ENCODE assay signal across 8 cellular contexts in genomic region chr6:41939091-41939847, GRCh38. TPM values are rescaled to one million over a fixed set of nuclear protein-coding genes. Genes with fewer than 3 reads are reported as not detected.
DNase-seq lines count a peak whose midpoint lies in the region; ATAC-seq and TF ChIP-seq lines count a peak whose summit lies in the region.

No MANE protein-coding gene starts in this region.

- H3K27me3 Mint-ChIP-seq in activated T-cell treated with anti-CD3 and anti-CD28 coated beads, Interleukin-2, amount 50 U/mL, for 4 hours (ENCODE audit: low read depth): no peaks in the 10 kb centered on the region

- DNase-seq in AG10803 (ENCODE audit: low read depth) (peak; percentile 62), Right ventricle myocardium superior (peak; percentile 76), putamen (ENCODE audit: low spot score) (peak; percentile 34), GM19238 (ENCODE audit: insufficient read length, low spot score) (no peak), NCI-H510A (lab: John Stamatoyannopoulos, UW) (no peak)
- DNase-seq in Jurkat, Clone E6-1 (ENCODE audit: low read depth, low spot score): no peak
- DNase-seq in activated T-cell treated with anti-CD3 and anti-CD28 coated beads, Interleukin-2, amount 50 U/mL, for 4 hours: no peak

- TF ChIP-seq CTCF in AG10803 (conservative IDR thresholded peaks at IDR 0.05; ENCODE audit: low read length): peak; percentile 3; the same call in 1 of the 2 replicates

- peak overlapping the region; percentile 96 for H3K4me3 Mint-ChIP-seq in activated T-cell treated with anti-CD3 and anti-CD28 coated beads, Interleukin-2, amount 50 U/mL, for 4 hours

- peaks cover 73% of the 10 kb centered on the region for H3K4me1 Mint-ChIP-seq in activated T-cell treated with anti-CD3 and anti-CD28 coated beads, Interleukin-2, amount 50 U/mL, for 4 hours (ENCODE audit: low read depth)

- H3K4me3 ChIP-seq in AG10803 (ENCODE audit: low read length): peak overlapping the region; percentile 97
- H3K4me3 ChIP-seq in Jurkat, Clone E6-1 (ENCODE audit: low read length): peak overlapping the region; percentile 97

- no peak for ATAC-seq in activated T-cell treated with anti-CD3 and anti-CD28 coated beads, Interleukin-2, amount 50 U/mL, for 4 hours
- ATAC-seq in Right ventricle myocardium superior (ENCODE audit: poor library complexity) (no peak), HG03196 (IDR thresholded peaks at IDR 0.05; ENCODE audit: unreplicated experiment) (no peak)

- H3K9me3 Mint-ChIP-seq in activated T-cell treated with anti-CD3 and anti-CD28 coated beads, Interleukin-2, amount 50 U/mL, for 4 hours: no peaks in the 10 kb centered on the region

- intact Hi-C loops in Right ventricle myocardium superior (cut with DNase I): loop anchor here (5.0 kb wide), 1 partner anchor 152 kb away; the partner anchor contains the start of gene TOMM6

- H3K36me3 Mint-ChIP-seq in activated T-cell treated with anti-CD3 and anti-CD28 coated beads, Interleukin-2, amount 50 U/mL, for 4 hours (ENCODE audit: insufficient read depth): peaks cover 28% of the 10 kb centered on the region

RNA-seq across cellular contexts. Expression of gene CCND3, which starts 2.3 kb away (rescaled TPM):
- polyA plus RNA-seq in Jurkat, Clone E6-1 (2012; ENCODE audit: insufficient read depth, insufficient read length): 382 TPM
- 100 to 1,000 TPM; 424 to 518 (median 474) TPM for total RNA-seq in activated T-cell treated with anti-CD3 and anti-CD28 coated beads, Interleukin-2, amount 50 U/mL, for 4 hours
- total RNA-seq in Right ventricle myocardium superior: 42.3 TPM

RNA-seq across cellular contexts. Expression of gene BYSL, which starts 18.0 kb away (rescaled TPM):
- polyA plus RNA-seq in Jurkat, Clone E6-1 (2012; ENCODE audit: insufficient read depth, insufficient read length): 87.7 TPM
- total RNA-seq in activated T-cell treated with anti-CD3 and anti-CD28 coated beads, Interleukin-2, amount 50 U/mL, for 4 hours: 100 to 1,000 TPM; 128 to 140 (median 139) TPM
- total RNA-seq in Right ventricle myocardium superior: 9.0 TPM

RNA-seq across cellular contexts. Expression of gene MED20, which starts 18.3 kb away (rescaled TPM):
- 36.1 TPM for polyA plus RNA-seq in Jurkat, Clone E6-1 (2012; ENCODE audit: insufficient read depth, insufficient read length)
- 10 to 100 TPM; 13.1 to 16.6 (median 16.3) TPM for total RNA-seq in activated T-cell treated with anti-CD3 and anti-CD28 coated beads, Interleukin-2, amount 50 U/mL, for 4 hours
- total RNA-seq in Right ventricle myocardium superior: 19.8 TPM

RNA-seq across cellular contexts. Expression of gene USP49, which starts 44.1 kb away (rescaled TPM):
- 28.3 TPM for polyA plus RNA-seq in Jurkat, Clone E6-1 (2012; ENCODE audit: insufficient read depth, insufficient read length)
- 1 to 10 TPM; 3.7 to 4.5 (median 4.4) TPM for total RNA-seq in activated T-cell treated with anti-CD3 and anti-CD28 coated beads, Interleukin-2, amount 50 U/mL, for 4 hours
- 1.2 TPM for total RNA-seq in Right ventricle myocardium superior

Comparison
In these comparisons a context has a peak if more than half of its experiments do, and no peak if none do; other contexts are left out.
1. DNase-seq: peak in AG10803 (single experiment), Right ventricle myocardium superior (single experiment) and putamen (single experiment); none in Jurkat, Clone E6-1 (single experiment), activated T-cell treated with anti-CD3 and anti-CD28 coated beads, Interleukin-2, amount 50 U/mL, for 4 hours (single experiment), GM19238 (single experiment) and NCI-H510A (single experiment).
2. RNA of gene BYSL, which starts 18.0 kb away (total RNA-seq): 128 to 140 TPM in activated T-cell treated with anti-CD3 and anti-CD28 coated beads, Interleukin-2, amount 50 U/mL, for 4 hours; 9.0 TPM in Right ventricle myocardium superior (single experiment); every median in the first group is over 10 times any median in the second.